Comparison of ENCODE assay signal across 1 cellular context in the genomic region with DNA sequence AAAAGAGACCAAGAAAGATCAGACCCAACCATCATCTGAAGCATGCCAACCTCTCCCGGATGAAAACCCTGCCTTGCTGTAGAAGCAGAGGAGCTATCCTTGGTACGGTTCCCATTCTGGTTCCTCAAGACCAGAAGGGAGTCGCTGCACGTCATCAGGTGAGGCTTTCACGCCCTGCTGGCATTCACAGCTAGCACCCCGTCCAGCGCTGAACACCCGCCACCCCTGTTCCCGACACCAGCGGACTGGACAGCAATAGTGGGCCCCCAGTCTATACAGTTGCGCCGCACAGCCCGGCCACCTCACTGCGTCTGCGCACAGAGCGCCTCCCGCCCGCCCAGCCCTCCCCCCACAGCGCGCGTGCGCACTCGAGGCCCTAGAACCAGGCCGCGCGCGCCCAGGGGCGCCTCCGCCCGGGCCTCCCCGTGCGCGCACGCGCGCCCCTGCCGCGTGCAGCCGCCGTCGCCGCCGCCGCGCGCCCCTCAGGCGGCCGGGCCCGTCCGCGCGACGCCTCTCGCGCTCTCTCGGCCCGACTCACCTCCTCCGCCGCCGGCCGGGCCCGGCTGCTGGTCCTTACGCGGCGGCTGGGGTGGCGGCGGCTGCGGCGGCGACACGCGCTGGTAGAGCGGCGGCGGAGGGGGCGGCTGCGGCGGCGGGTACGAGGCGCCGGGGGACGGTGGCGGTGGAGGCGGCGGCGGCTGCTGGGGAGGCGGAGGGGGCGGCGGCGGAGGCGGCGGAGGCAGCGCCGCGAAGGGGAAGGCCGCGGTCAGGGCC.
TF ChIP-seq lines count a peak whose summit lies in the region.

No MANE protein-coding gene starts in this region.

TF ChIP-seq in K562, 482 proteins besides CTCF, POLR2A, EP300 and RAD21 (continues in another document):
- no peak for TF ChIP-seq NFYB (IDR thresholded peaks at IDR 0.05; ENCODE audit: extremely low read depth, insufficient read length)
- TF ChIP-seq, protein P1, sequence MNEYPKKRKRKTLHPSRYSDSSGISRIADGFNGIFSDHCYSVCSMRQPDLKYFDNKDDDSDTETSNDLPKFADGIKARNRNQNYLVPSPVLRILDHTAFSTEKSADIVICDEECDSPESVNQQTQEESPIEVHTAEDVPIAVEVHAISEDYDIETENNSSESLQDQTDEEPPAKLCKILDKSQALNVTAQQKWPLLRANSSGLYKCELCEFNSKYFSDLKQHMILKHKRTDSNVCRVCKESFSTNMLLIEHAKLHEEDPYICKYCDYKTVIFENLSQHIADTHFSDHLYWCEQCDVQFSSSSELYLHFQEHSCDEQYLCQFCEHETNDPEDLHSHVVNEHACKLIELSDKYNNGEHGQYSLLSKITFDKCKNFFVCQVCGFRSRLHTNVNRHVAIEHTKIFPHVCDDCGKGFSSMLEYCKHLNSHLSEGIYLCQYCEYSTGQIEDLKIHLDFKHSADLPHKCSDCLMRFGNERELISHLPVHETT (CRISPR knock-in tag; conservative IDR thresholded peaks at IDR 0.05 in 1 of 2, IDR thresholded peaks at IDR 0.05 in 1 of 2) = 0 out of 4 replicates have a peak, but pooled peaks of 1 of the 2 experiments have one; percentile 10
- TF ChIP-seq ASH1L (IDR thresholded peaks at IDR 0.05; ENCODE audit: borderline replicate concordance, low read depth, partially characterized antibody) = no peak
- no peak for TF ChIP-seq SREBF1 (IDR thresholded peaks at IDR 0.05; ENCODE audit: borderline replicate concordance, low read depth, low read length)
- TF ChIP-seq IFI16 (CRISPR knock-in tag; IDR thresholded peaks at IDR 0.05) = no peak
- TF ChIP-seq BCOR (IDR thresholded peaks at IDR 0.05) = no peak
- no peak for TF ChIP-seq ZSCAN29 (IDR thresholded peaks at IDR 0.05)
- TF ChIP-seq SP1 (CRISPR knock-in tag; IDR thresholded peaks at IDR 0.05) = 0 out of 2 replicates have a peak, but pooled peaks have one; percentile 28
- TF ChIP-seq RBM22 (IDR thresholded peaks at IDR 0.05; ENCODE audit: low read depth, low read length, poor library complexity, severe bottlenecking) = peak; percentile 43
- no peak for TF ChIP-seq SRSF7 (optimal IDR thresholded peaks at IDR 0.05; ENCODE audit: low read depth, low read length)
- TF ChIP-seq ZNF695 (CRISPR knock-in tag; IDR thresholded peaks at IDR 0.05) = no peak
- no peak for TF ChIP-seq FOXK1 (CRISPR knock-in tag; IDR thresholded peaks at IDR 0.05; ENCODE audit: borderline replicate concordance)
- TF ChIP-seq ZNF395 (CRISPR knock-in tag; IDR thresholded peaks at IDR 0.05) = 0 out of 2 replicates have a peak, but pooled peaks have one; percentile 53
- TF ChIP-seq, protein P2, sequence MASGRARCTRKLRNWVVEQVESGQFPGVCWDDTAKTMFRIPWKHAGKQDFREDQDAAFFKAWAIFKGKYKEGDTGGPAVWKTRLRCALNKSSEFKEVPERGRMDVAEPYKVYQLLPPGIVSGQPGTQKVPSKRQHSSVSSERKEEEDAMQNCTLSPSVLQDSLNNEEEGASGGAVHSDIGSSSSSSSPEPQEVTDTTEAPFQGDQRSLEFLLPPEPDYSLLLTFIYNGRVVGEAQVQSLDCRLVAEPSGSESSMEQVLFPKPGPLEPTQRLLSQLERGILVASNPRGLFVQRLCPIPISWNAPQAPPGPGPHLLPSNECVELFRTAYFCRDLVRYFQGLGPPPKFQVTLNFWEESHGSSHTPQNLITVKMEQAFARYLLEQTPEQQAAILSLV (tag; IDR thresholded peaks at IDR 0.05) = no peak
- no peak for TF ChIP-seq BRD4 (IDR thresholded peaks at IDR 0.05)
- TF ChIP-seq ZKSCAN1 (IDR thresholded peaks at IDR 0.05; ENCODE audit: low read depth, low read length) = peak; percentile 23; the same call in 1 of the 2 replicates
- no peak for TF ChIP-seq SNRNP70 (optimal IDR thresholded peaks at IDR 0.05; ENCODE audit: low read depth, low read length)
- no peak for TF ChIP-seq DDX20 (tag; IDR thresholded peaks at IDR 0.05; ENCODE audit: low read depth)
- TF ChIP-seq CHD4 (IDR thresholded peaks at IDR 0.05; ENCODE audit: insufficient read depth, insufficient replicate concordance, low read depth, low read length, poor library complexity, severe bottlenecking) = no peak
- TF ChIP-seq, protein P3, sequence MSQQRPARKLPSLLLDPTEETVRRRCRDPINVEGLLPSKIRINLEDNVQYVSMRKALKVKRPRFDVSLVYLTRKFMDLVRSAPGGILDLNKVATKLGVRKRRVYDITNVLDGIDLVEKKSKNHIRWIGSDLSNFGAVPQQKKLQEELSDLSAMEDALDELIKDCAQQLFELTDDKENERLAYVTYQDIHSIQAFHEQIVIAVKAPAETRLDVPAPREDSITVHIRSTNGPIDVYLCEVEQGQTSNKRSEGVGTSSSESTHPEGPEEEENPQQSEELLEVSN (IDR thresholded peaks at IDR 0.05; ENCODE audit: borderline replicate concordance in 1 of 2, extremely low read depth in 1 of 2, insufficient read depth in 1 of 2, insufficient read length in 1 of 2, low read depth in 1 of 2, low read length in 1 of 2, poor library complexity in 1 of 2, severe bottlenecking in 1 of 2) = peak; percentile 75 to 89
- TF ChIP-seq, protein P4, sequence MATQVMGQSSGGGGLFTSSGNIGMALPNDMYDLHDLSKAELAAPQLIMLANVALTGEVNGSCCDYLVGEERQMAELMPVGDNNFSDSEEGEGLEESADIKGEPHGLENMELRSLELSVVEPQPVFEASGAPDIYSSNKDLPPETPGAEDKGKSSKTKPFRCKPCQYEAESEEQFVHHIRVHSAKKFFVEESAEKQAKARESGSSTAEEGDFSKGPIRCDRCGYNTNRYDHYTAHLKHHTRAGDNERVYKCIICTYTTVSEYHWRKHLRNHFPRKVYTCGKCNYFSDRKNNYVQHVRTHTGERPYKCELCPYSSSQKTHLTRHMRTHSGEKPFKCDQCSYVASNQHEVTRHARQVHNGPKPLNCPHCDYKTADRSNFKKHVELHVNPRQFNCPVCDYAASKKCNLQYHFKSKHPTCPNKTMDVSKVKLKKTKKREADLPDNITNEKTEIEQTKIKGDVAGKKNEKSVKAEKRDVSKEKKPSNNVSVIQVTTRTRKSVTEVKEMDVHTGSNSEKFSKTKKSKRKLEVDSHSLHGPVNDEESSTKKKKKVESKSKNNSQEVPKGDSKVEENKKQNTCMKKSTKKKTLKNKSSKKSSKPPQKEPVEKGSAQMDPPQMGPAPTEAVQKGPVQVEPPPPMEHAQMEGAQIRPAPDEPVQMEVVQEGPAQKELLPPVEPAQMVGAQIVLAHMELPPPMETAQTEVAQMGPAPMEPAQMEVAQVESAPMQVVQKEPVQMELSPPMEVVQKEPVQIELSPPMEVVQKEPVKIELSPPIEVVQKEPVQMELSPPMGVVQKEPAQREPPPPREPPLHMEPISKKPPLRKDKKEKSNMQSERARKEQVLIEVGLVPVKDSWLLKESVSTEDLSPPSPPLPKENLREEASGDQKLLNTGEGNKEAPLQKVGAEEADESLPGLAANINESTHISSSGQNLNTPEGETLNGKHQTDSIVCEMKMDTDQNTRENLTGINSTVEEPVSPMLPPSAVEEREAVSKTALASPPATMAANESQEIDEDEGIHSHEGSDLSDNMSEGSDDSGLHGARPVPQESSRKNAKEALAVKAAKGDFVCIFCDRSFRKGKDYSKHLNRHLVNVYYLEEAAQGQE (CRISPR knock-in tag; IDR thresholded peaks at IDR 0.05; ENCODE audit: low read depth) = 0 out of 2 replicates have a peak, but pooled peaks have one; percentile 46
- TF ChIP-seq, protein P5, sequence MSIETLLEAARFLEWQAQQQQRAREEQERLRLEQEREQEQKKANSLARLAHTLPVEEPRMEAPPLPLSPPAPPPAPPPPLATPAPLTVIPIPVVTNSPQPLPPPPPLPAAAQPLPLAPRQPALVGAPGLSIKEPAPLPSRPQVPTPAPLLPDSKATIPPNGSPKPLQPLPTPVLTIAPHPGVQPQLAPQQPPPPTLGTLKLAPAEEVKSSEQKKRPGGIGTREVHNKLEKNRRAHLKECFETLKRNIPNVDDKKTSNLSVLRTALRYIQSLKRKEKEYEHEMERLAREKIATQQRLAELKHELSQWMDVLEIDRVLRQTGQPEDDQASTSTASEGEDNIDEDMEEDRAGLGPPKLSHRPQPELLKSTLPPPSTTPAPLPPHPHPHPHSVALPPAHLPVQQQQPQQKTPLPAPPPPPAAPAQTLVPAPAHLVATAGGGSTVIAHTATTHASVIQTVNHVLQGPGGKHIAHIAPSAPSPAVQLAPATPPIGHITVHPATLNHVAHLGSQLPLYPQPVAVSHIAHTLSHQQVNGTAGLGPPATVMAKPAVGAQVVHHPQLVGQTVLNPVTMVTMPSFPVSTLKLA (conservative IDR thresholded peaks at IDR 0.05) = 0 out of 4 replicates have a peak, but pooled peaks of 1 of the 2 experiments have one; percentile 39
- TF ChIP-seq, protein P6, sequence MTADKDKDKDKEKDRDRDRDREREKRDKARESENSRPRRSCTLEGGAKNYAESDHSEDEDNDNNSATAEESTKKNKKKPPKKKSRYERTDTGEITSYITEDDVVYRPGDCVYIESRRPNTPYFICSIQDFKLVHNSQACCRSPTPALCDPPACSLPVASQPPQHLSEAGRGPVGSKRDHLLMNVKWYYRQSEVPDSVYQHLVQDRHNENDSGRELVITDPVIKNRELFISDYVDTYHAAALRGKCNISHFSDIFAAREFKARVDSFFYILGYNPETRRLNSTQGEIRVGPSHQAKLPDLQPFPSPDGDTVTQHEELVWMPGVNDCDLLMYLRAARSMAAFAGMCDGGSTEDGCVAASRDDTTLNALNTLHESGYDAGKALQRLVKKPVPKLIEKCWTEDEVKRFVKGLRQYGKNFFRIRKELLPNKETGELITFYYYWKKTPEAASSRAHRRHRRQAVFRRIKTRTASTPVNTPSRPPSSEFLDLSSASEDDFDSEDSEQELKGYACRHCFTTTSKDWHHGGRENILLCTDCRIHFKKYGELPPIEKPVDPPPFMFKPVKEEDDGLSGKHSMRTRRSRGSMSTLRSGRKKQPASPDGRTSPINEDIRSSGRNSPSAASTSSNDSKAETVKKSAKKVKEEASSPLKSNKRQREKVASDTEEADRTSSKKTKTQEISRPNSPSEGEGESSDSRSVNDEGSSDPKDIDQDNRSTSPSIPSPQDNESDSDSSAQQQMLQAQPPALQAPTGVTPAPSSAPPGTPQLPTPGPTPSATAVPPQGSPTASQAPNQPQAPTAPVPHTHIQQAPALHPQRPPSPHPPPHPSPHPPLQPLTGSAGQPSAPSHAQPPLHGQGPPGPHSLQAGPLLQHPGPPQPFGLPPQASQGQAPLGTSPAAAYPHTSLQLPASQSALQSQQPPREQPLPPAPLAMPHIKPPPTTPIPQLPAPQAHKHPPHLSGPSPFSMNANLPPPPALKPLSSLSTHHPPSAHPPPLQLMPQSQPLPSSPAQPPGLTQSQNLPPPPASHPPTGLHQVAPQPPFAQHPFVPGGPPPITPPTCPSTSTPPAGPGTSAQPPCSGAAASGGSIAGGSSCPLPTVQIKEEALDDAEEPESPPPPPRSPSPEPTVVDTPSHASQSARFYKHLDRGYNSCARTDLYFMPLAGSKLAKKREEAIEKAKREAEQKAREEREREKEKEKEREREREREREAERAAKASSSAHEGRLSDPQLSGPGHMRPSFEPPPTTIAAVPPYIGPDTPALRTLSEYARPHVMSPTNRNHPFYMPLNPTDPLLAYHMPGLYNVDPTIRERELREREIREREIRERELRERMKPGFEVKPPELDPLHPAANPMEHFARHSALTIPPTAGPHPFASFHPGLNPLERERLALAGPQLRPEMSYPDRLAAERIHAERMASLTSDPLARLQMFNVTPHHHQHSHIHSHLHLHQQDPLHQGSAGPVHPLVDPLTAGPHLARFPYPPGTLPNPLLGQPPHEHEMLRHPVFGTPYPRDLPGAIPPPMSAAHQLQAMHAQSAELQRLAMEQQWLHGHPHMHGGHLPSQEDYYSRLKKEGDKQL (CRISPR knock-in tag; IDR thresholded peaks at IDR 0.05; ENCODE audit: borderline replicate concordance) = no peak
- no peak for TF ChIP-seq SMAD3 (CRISPR knock-in tag; conservative IDR thresholded peaks at IDR 0.05)
- no peak for TF ChIP-seq TCF7L2 (IDR thresholded peaks at IDR 0.05; ENCODE audit: low read depth, low read length)
- TF ChIP-seq RBM15 (IDR thresholded peaks at IDR 0.05; ENCODE audit: insufficient read depth, low read length) = no peak
- TF ChIP-seq, protein P7, sequence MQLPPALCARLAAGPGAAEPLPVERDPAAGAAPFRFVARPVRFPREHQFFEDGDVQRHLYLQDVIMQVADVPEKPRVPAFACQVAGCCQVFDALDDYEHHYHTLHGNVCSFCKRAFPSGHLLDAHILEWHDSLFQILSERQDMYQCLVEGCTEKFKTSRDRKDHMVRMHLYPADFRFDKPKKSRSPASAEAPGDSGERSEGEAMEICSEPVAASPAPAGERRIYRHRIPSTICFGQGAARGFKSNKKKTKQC (CRISPR knock-in tag; IDR thresholded peaks at IDR 0.05) = peak; percentile 63; the same call in 1 of the 2 replicates
- 0 out of 2 replicates have a peak, but pooled peaks have one; percentile 15 for TF ChIP-seq USF1 (CRISPR knock-in tag; IDR thresholded peaks at IDR 0.05)
- no peak for TF ChIP-seq NR2F6 (CRISPR knock-in tag; IDR thresholded peaks at IDR 0.05)
- no peak for TF ChIP-seq ARHGAP35 (IDR thresholded peaks at IDR 0.05; ENCODE audit: partially characterized antibody)
- TF ChIP-seq ZC3H8 (IDR thresholded peaks at IDR 0.05) = no peak
- no peak for TF ChIP-seq HDAC8 (tag; IDR thresholded peaks at IDR 0.05)
- no peak for TF ChIP-seq ZNF324 (CRISPR knock-in tag; IDR thresholded peaks at IDR 0.05)
- no peak for TF ChIP-seq ZFP1 (CRISPR knock-in tag; IDR thresholded peaks at IDR 0.05)
- peak; percentile 43 for TF ChIP-seq FIP1L1 (IDR thresholded peaks at IDR 0.05; ENCODE audit: low read depth, low read length, poor library complexity, severe bottlenecking)
- no peak for TF ChIP-seq ATF2 (CRISPR knock-in tag; IDR thresholded peaks at IDR 0.05)
- TF ChIP-seq ZNF140 (CRISPR knock-in tag; IDR thresholded peaks at IDR 0.05) = no peak
- TF ChIP-seq ZNF766 (CRISPR knock-in tag; conservative IDR thresholded peaks at IDR 0.05) = peak; percentile 55; the same call in 1 of the 2 replicates
- TF ChIP-seq SMARCB1 (IDR thresholded peaks at IDR 0.05; ENCODE audit: insufficient read length, low read depth) = no peak
